In genomic region chr6:14059791-14060436, GRCh38 we compare ENCODE assay signal across 1 cellular context.
TF ChIP-seq lines count a peak whose summit lies in the region.

No MANE protein-coding gene starts in this region.

TF ChIP-seq in SK-N-SH treated with all-trans-retinoic acid at 6 μM for 48 hours, 23 proteins besides CTCF, POLR2A, EP300 and RAD21 (continued from another document):
- TF ChIP-seq POU6F1 (CRISPR knock-in tag; IDR thresholded peaks at IDR 0.05; ENCODE audit: borderline replicate concordance, low read depth) (no peak), PPARA (CRISPR knock-in tag; IDR thresholded peaks at IDR 0.05; ENCODE audit: borderline replicate concordance) (no peak), TSHZ2 (CRISPR knock-in tag; IDR thresholded peaks at IDR 0.05) (no peak), ZFP30 (CRISPR knock-in tag; IDR thresholded peaks at IDR 0.05) (no peak), ZNF70 (CRISPR knock-in tag; IDR thresholded peaks at IDR 0.05) (no peak)
